Comparison of ENCODE assay signal across 25 cellular contexts in the genomic region with DNA sequence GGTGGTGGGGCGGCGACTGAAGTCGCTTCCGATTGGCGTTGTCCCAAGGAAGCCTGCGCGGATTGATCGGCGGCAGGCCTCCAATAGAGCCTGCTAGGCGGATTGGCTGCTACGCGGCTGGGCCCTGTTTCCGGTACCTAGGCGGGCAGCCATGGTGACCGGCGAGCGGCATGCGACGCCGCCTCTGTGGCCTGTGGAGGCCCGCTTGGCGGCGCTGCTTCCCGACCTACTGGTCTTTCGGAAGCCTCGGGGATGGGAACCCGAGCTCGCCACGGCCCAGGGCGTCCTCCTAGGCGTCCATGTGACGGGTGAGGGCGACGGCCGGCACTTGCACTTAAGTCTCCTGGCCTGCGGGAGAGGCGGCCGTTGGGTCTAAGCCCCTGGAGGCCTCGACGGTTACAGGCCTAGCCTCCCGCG. TPM values are rescaled to one million over a fixed set of nuclear protein-coding genes. Genes with fewer than 3 reads are reported as not detected.
DNase-seq lines count a peak whose midpoint lies in the region; ATAC-seq, FAIRE-seq and TF ChIP-seq lines count a peak whose summit lies in the region.
"Had no signal": no experiment of that assay in that cellular context is flagged by ENCODE, and none has a peak within 500 bp of the region (broad histone marks: within the 10 kb centered on the region; RNA-seq: fewer than 3 reads in every experiment).

No MANE protein-coding gene starts in this region.

- no peaks in the 10 kb centered on the region for H3K9me1 ChIP-seq in K562 (ENCODE audit: control insufficient read depth, insufficient read depth, low read length)

- no peaks in the 10 kb centered on the region for H3K27me3 ChIP-seq in K562 (ENCODE audit: control insufficient read depth in 2 of 2, insufficient read depth in 2 of 2, low read length in 2 of 2)
- no peaks in the 10 kb centered on the region for H3K27me3 ChIP-seq in esophagus squamous epithelium
- no peaks in the 10 kb centered on the region for H3K27me3 ChIP-seq in GM23248 (replicated peaks; ENCODE audit: insufficient read depth)
- H3K27me3 ChIP-seq: body of pancreas, colonic mucosa, gastrocnemius medialis had no signal

- no peak for TF ChIP-seq CTCF in K562 (IDR thresholded peaks at IDR 0.05 in 2 of 3, conservative IDR thresholded peaks at IDR 0.05 in 1 of 3; ENCODE audit: insufficient read depth in 2 of 3, low read depth in 1 of 3, low read length in 3 of 3)
- no peak for TF ChIP-seq CTCF in esophagus squamous epithelium (IDR thresholded peaks at IDR 0.05)

- H3K4me1 ChIP-seq in K562 (replicated peaks in 1 of 2; ENCODE audit: control insufficient read depth in 2 of 2, insufficient read depth in 2 of 2, low read length in 2 of 2): no peaks in the 10 kb centered on the region
- no peaks in the 10 kb centered on the region for H3K4me1 ChIP-seq in esophagus squamous epithelium
- no peaks in the 10 kb centered on the region for H3K4me1 ChIP-seq in GM23248 (ENCODE audit: insufficient read depth)
- H3K4me1 ChIP-seq: body of pancreas, colonic mucosa, prostate gland had no signal

- POLR2A ChIA-PET in K562 (lab: Yijun Ruan, JAX): interaction anchor here (0.6 to 0.7 kb wide), 4 partner anchors 10 to 646 kb away, joined by 3 read pairs; no protein-coding TSS in a partner anchor

- H3K36me3 ChIP-seq in K562 (ENCODE audit: control insufficient read depth, insufficient read depth, low read length) (peaks cover 46% of the 10 kb centered on the region), esophagus squamous epithelium (peaks cover 13 to 66% (median 19%) of the 10 kb centered on the region in 3 donors), GM23248 (ENCODE audit: low read depth) (peaks cover 35% of the 10 kb centered on the region)

- H4K20me1 ChIP-seq in K562 (replicated peaks; ENCODE audit: control insufficient read depth, insufficient read depth, low read length): no peaks in the 10 kb centered on the region
- no peaks in the 10 kb centered on the region for H4K20me1 ChIP-seq in GM23248 (ENCODE audit: insufficient read depth)

- H3K9ac ChIP-seq in K562 (ENCODE audit: insufficient read depth in 1 of 2, low read depth in 2 of 2, low read length in 2 of 2) (no peak overlapping the region), GM23248 (no peak overlapping the region)

- ATAC-seq in K562: no peak
- no peak for ATAC-seq in GM18502 (IDR thresholded peaks at IDR 0.05; ENCODE audit: poor library complexity, unreplicated experiment)
- ATAC-seq: body of pancreas, gastrocnemius medialis had no signal

- peak; percentile 15 for DNase-seq in activated effector memory CD4-positive, alpha-beta T cell treated with Interleukin-2 at 50 U/mL for 16 hours
- DNase-seq in activated effector memory CD4-positive, alpha-beta T cell treated with anti-CD3 and anti-CD28 coated beads, Interleukin-2, amount 50 U/mL, for 16 hours: no peak
- DNase-seq in K562 (ENCODE audit: extremely low read depth in 1 of 4, low spot score in 3 of 4) (no peak), iPS-NIHi11 (ENCODE audit: low spot score) (peak; percentile 7), esophagus squamous epithelium (lab: John Stamatoyannopoulos, UW) (no peak), GM23248 (no peak)
- DNase-seq in stimulated activated naive CD4-positive, alpha-beta T cell treated with Interleukin-2 at 50 U/mL for 16 hours (lab: John Stamatoyannopoulos, UW): peak; percentile 14
- DNase-seq: activated B cell treated with CpG ODN at 0.5 μM for 24 hours, body of pancreas, colonic mucosa, DMS 273 treated with DMSO at 0.1 percent for 48 hours, gastrocnemius medialis, Kasumi-1, mammary epithelial cell, NCI-H1092 treated with DMSO at 0.1 percent for 48 hours, NCI-H2107, NCI-H526 had no signal

- in situ Hi-C loops in K562 (cut with MboI) (no loop called here), GM23248 (cut with MboI) (no loop called here)

- 96% methylated on average over 35 of the region's 42 CpGs for WGBS in K562 (ENCODE audit: insufficient coverage, low coverage, missing lambda C conversion rate)
- WGBS in esophagus squamous epithelium, 2 donors: 87% methylated on average over 5 of the region's 42 CpGs; no CpG with 5 or more reads in 1 of the 2 donors
- 79 to 82% methylated on average over 42 of the region's 42 CpGs for WGBS in GM23248 (ENCODE audit: low coverage in 1 of 2, low lambda C conversion rate in 2 of 2, missing lambda C conversion rate in 2 of 2), 2 experiments

- H2AFZ ChIP-seq in K562 (ENCODE audit: low read depth, low read length) (no peak overlapping the region), GM23248 (no peak overlapping the region)

- intact Hi-C loops in K562 (cut with micrococcal nuclease) (no loop called here), esophagus squamous epithelium (cut with DNase I) (loop anchor here (10.0 kb wide), 1 partner anchor 64 kb away; the partner anchor contains the start of gene TREM2)

- H3K9me3 ChIP-seq in K562 (replicated peaks; ENCODE audit: control insufficient read depth, insufficient read depth, low read depth, low read length): no peaks in the 10 kb centered on the region
- no peaks in the 10 kb centered on the region for H3K9me3 ChIP-seq in esophagus squamous epithelium
- H3K9me3 ChIP-seq in GM23248 (ENCODE audit: low read depth): no peaks in the 10 kb centered on the region
- H3K9me3 ChIP-seq: body of pancreas, colonic mucosa, gastrocnemius medialis, prostate gland had no signal

- H3K4me3 ChIP-seq in K562 (no peak overlapping the region), esophagus squamous epithelium (no peak overlapping the region), GM23248 (no peak overlapping the region)
- H3K4me3 ChIP-seq: body of pancreas, colonic mucosa, gastrocnemius medialis, prostate gland had no signal

- TF ChIP-seq POLR2A in K562 (conservative IDR thresholded peaks at IDR 0.05) (no peak), esophagus squamous epithelium (IDR thresholded peaks at IDR 0.05) (no peak)

- FAIRE-seq in K562 (lab: Jason Lieb, UNC): no peak

- CTCF ChIA-PET in K562 (lab: Yijun Ruan, JAX; ENCODE audit: low intra/inter-chr PET ratio): no interaction called here

- H3K27ac ChIP-seq in K562 (ENCODE audit: extremely low read depth, low read depth, low read length) (no peak overlapping the region), esophagus squamous epithelium (no peak overlapping the region), GM23248 (no peak overlapping the region)
- H3K27ac ChIP-seq: body of pancreas, colonic mucosa, gastrocnemius medialis, prostate gland had no signal

- H3K9me2 ChIP-seq in GM23248 (ENCODE audit: insufficient read depth): no peaks in the 10 kb centered on the region

- BruUV-seq in K562 (replicated peaks; lab: Mats Ljungman, UMichigan): no TSS peak

- H3F3A ChIP-seq in GM23248 (ENCODE audit: insufficient read depth): 0 out of 2 replicates have a peak, but pooled peaks cover 8% of the 10 kb centered on the region

- H3K79me2 ChIP-seq in K562 (ENCODE audit: control insufficient read depth, insufficient read depth, low read length): no peaks in the 10 kb centered on the region
- no peaks in the 10 kb centered on the region for H3K79me2 ChIP-seq in GM23248 (ENCODE audit: insufficient read depth)

- H3K4me2 ChIP-seq in K562 (ENCODE audit: insufficient read depth, low read length): no peak overlapping the region
- H3K4me2 ChIP-seq in GM23248 (ENCODE audit: unreplicated experiment): no peak overlapping the region

- TF ChIP-seq RAD21 in K562 (CRISPR knock-in tag; conservative IDR thresholded peaks at IDR 0.05 in 1 of 2, IDR thresholded peaks at IDR 0.05 in 1 of 2): no peak

- TF ChIP-seq EP300 in K562 (IDR thresholded peaks at IDR 0.05; ENCODE audit: low read length): no peak

RNA-seq across cellular contexts. Expression of gene NFYA, which starts 28.1 kb away (rescaled TPM):
- 14.4 and 20.1 TPM in 2 replicates for total RNA-seq in K562 (2011; cell fraction: chromatin; rRNA removed; ENCODE audit: low replicate concordance)
- 8.7 and 9.7 TPM in 2 replicates for total RNA-seq in K562 (2011; cell fraction: nucleolus; rRNA removed)
- total RNA-seq in K562 (2011; cell fraction: nucleoplasm; rRNA removed): 11.2 and 12.9 TPM in 2 replicates
- 18.6 and 23.8 TPM in 2 replicates for total RNA-seq in K562 (2014; rRNA removed)
- 19.2 and 20.4 TPM in 2 replicates for total RNA-seq in K562 (2014; rRNA removed; fragmentation: Illumina TruSeq; extraction: Trizol)
- total RNA-seq in K562 (2015; rRNA removed; fragmentation: Illumina TruSeq; extraction: Trizol): 24.4 and 26.6 TPM in 2 replicates
- 24.3 and 27.4 TPM in 2 replicates for total RNA-seq in K562 (2021)
- 21.8 and 25.1 TPM in 2 replicates for polyA plus RNA-seq in K562 (2011; rRNA removed)
- polyA plus RNA-seq in K562 (2011; cell fraction: cytosol; rRNA removed): 24.0 and 24.5 TPM in 2 replicates
- polyA plus RNA-seq in K562 (2011; cell fraction: nucleus; rRNA removed): 31.2 and 32.0 TPM in 2 replicates
- 18.8 and 30.1 TPM in 2 replicates for polyA plus RNA-seq in K562 (2012)
- 31.2 and 37.1 TPM in 2 replicates for polyA plus RNA-seq in K562 (2014; fragmentation: Illumina TruSeq; extraction: Trizol)
- polyA plus RNA-seq in K562 (2014; fragmentation: Nextera tagmentation; extraction: Ambion mirVana): 10 to 100 TPM in 1 of 2 experiments, 1 to 10 TPM in 1; 7.3 to 10.1 TPM
- polyA plus RNA-seq in K562 (2014; rRNA removed): 21.9 and 22.7 TPM in 2 replicates
- polyA minus RNA-seq in K562 (2011; rRNA and poly(A)+ RNA removed): 51.8 and 65.3 TPM in 2 replicates
- polyA minus RNA-seq in K562 (2011; cell fraction: cytosol; rRNA and poly(A)+ RNA removed): 24.0 and 33.8 TPM in 2 replicates
- polyA minus RNA-seq in K562 (2011; cell fraction: nucleus; rRNA and poly(A)+ RNA removed): 11.7 and 20.1 TPM in 2 replicates
- total RNA-seq in esophagus squamous epithelium: 10 to 100 TPM in 3 of 4 donors, 1 to 10 TPM in 1; 9.0 to 16.4 (median 14.0) TPM
- 8.8 and 9.5 TPM in 2 replicates for total RNA-seq in GM23248 (2014; rRNA removed; shearing (Covaris generic))
- 9.4 and 9.8 TPM in 2 replicates for polyA plus RNA-seq in GM23248 (2016; fragmentation: Nextera tagmentation; extraction: Ambion mirVana)

RNA-seq across cellular contexts. Expression of gene OARD1, which starts 28.7 kb away (rescaled TPM):
- total RNA-seq in K562 (2011; cell fraction: chromatin; rRNA removed; ENCODE audit: low replicate concordance): 23.6 and 48.3 TPM in 2 replicates
- 21.2 and 21.8 TPM in 2 replicates for total RNA-seq in K562 (2011; cell fraction: nucleolus; rRNA removed)
- total RNA-seq in K562 (2011; cell fraction: nucleoplasm; rRNA removed): 38.5 and 60.6 TPM in 2 replicates
- total RNA-seq in K562 (2014; rRNA removed): 32.7 and 49.3 TPM in 2 replicates
- 61.1 and 63.2 TPM in 2 replicates for total RNA-seq in K562 (2014; rRNA removed; fragmentation: Illumina TruSeq; extraction: Trizol)
- total RNA-seq in K562 (2015; rRNA removed; fragmentation: Illumina TruSeq; extraction: Trizol): 56.2 and 60.8 TPM in 2 replicates
- total RNA-seq in K562 (2021): 43.4 and 47.1 TPM in 2 replicates
- 38.4 and 45.7 TPM in 2 replicates for polyA plus RNA-seq in K562 (2011; rRNA removed)
- 9.3 and 22.8 TPM in 2 replicates for polyA plus RNA-seq in K562 (2011; cell fraction: cytosol; rRNA removed)
- 22.4 and 26.7 TPM in 2 replicates for polyA plus RNA-seq in K562 (2011; cell fraction: nucleus; rRNA removed)
- polyA plus RNA-seq in K562 (2012): 51.9 and 66.7 TPM in 2 replicates
- polyA plus RNA-seq in K562 (2014; fragmentation: Illumina TruSeq; extraction: Trizol): 63.2 and 65.8 TPM in 2 replicates
- polyA plus RNA-seq in K562 (2014; fragmentation: Nextera tagmentation; extraction: Ambion mirVana): 10 to 100 TPM; 79.6 to 88.3 TPM
- 70.3 and 71.6 TPM in 2 replicates for polyA plus RNA-seq in K562 (2014; rRNA removed)
- 35.1 and 49.4 TPM in 2 replicates for polyA minus RNA-seq in K562 (2011; rRNA and poly(A)+ RNA removed)
- 7.8 and 10.4 TPM in 2 replicates for polyA minus RNA-seq in K562 (2011; cell fraction: cytosol; rRNA and poly(A)+ RNA removed)
- 35.0 and 66.5 TPM in 2 replicates for polyA minus RNA-seq in K562 (2011; cell fraction: nucleus; rRNA and poly(A)+ RNA removed)
- total RNA-seq in esophagus squamous epithelium: 10 to 100 TPM in 3 of 4 donors, 1 to 10 TPM in 1; 8.6 to 30.0 (median 16.1) TPM
- 4.5 and 11.6 TPM in 2 replicates for total RNA-seq in GM23248 (2014; rRNA removed; shearing (Covaris generic))
- 18.6 TPM in 2 replicates for polyA plus RNA-seq in GM23248 (2016; fragmentation: Nextera tagmentation; extraction: Ambion mirVana)

RNA-seq across cellular contexts. Expression of gene APOBEC2, which starts 47.9 kb away (rescaled TPM):
- not detected in 2 replicates for total RNA-seq in K562 (2011; cell fraction: chromatin; rRNA removed; ENCODE audit: low replicate concordance)
- total RNA-seq in K562 (2011; cell fraction: nucleolus; rRNA removed): not detected in 2 replicates
- total RNA-seq in K562 (2011; cell fraction: nucleoplasm; rRNA removed): not detected in 2 replicates
- not detected in 2 replicates for total RNA-seq in K562 (2014; rRNA removed)
- not detected in 2 replicates for total RNA-seq in K562 (2014; rRNA removed; fragmentation: Illumina TruSeq; extraction: Trizol)
- total RNA-seq in K562 (2015; rRNA removed; fragmentation: Illumina TruSeq; extraction: Trizol): not detected in 2 replicates
- not detected in 2 replicates for total RNA-seq in K562 (2021)
- not detected in 2 replicates for polyA plus RNA-seq in K562 (2011; rRNA removed)
- not detected in 2 replicates for polyA plus RNA-seq in K562 (2011; cell fraction: cytosol; rRNA removed)
- not detected in 2 replicates for polyA plus RNA-seq in K562 (2011; cell fraction: nucleus; rRNA removed)
- 0.10 and 0.61 TPM in 2 replicates for polyA plus RNA-seq in K562 (2012)
- not detected in 2 replicates for polyA plus RNA-seq in K562 (2014; fragmentation: Illumina TruSeq; extraction: Trizol)
- 1 to 10 TPM in 1 of 2 experiments, under 1 TPM in 1; 0.25 to 1.6 TPM for polyA plus RNA-seq in K562 (2014; fragmentation: Nextera tagmentation; extraction: Ambion mirVana)
- not detected in 2 replicates for polyA plus RNA-seq in K562 (2014; rRNA removed)
- polyA minus RNA-seq in K562 (2011; rRNA and poly(A)+ RNA removed): not detected in 2 replicates
- polyA minus RNA-seq in K562 (2011; cell fraction: cytosol; rRNA and poly(A)+ RNA removed): not detected in 2 replicates
- not detected in 2 replicates for polyA minus RNA-seq in K562 (2011; cell fraction: nucleus; rRNA and poly(A)+ RNA removed)
- total RNA-seq in esophagus squamous epithelium: 1 to 10 TPM in 1 of 4 donors, not detected in 3; 2.2 TPM
- total RNA-seq in GM23248 (2014; rRNA removed; shearing (Covaris generic)): not detected in 2 replicates
- polyA plus RNA-seq in GM23248 (2016; fragmentation: Nextera tagmentation; extraction: Ambion mirVana): not detected in 2 replicates
- total RNA-seq: activated B cell treated with CpG ODN at 0.5 μM for 24 hours; epithelial cell of proximal tubule; HT-29; mammary epithelial cell; naive thymus-derived CD8-positive, alpha-beta T cell; OCI-LY7; SK-MEL-5 had no signal
- polyA plus RNA-seq: mammary epithelial cell had no signal

RNA-seq across cellular contexts. Expression of gene TREML1, which starts 53.3 kb away (rescaled TPM):
- total RNA-seq in K562 (2011; cell fraction: chromatin; rRNA removed; ENCODE audit: low replicate concordance): not detected in 2 replicates
- not detected in 2 replicates for total RNA-seq in K562 (2011; cell fraction: nucleolus; rRNA removed)
- total RNA-seq in K562 (2011; cell fraction: nucleoplasm; rRNA removed): not detected in 2 replicates
- total RNA-seq in K562 (2014; rRNA removed): not detected in 2 replicates
- not detected in 2 replicates for total RNA-seq in K562 (2014; rRNA removed; fragmentation: Illumina TruSeq; extraction: Trizol)
- not detected in 2 replicates for total RNA-seq in K562 (2015; rRNA removed; fragmentation: Illumina TruSeq; extraction: Trizol)
- not detected in 2 replicates for total RNA-seq in K562 (2021)
- polyA plus RNA-seq in K562 (2011; rRNA removed): not detected in 2 replicates
- polyA plus RNA-seq in K562 (2011; cell fraction: cytosol; rRNA removed): not detected in 2 replicates
- polyA plus RNA-seq in K562 (2011; cell fraction: nucleus; rRNA removed): not detected in 2 replicates
- polyA plus RNA-seq in K562 (2012): not detected in 2 replicates
- not detected in 2 replicates for polyA plus RNA-seq in K562 (2014; fragmentation: Illumina TruSeq; extraction: Trizol)
- not detected for polyA plus RNA-seq in K562 (2014; fragmentation: Nextera tagmentation; extraction: Ambion mirVana)
- polyA plus RNA-seq in K562 (2014; rRNA removed): not detected in 2 replicates
- polyA minus RNA-seq in K562 (2011; rRNA and poly(A)+ RNA removed): not detected in 2 replicates
- polyA minus RNA-seq in K562 (2011; cell fraction: cytosol; rRNA and poly(A)+ RNA removed): not detected in 2 replicates
- polyA minus RNA-seq in K562 (2011; cell fraction: nucleus; rRNA and poly(A)+ RNA removed): not detected in 2 replicates
- total RNA-seq in esophagus squamous epithelium: not detected
- total RNA-seq in GM23248 (2014; rRNA removed; shearing (Covaris generic)): not detected in 2 replicates
- not detected in 2 replicates for polyA plus RNA-seq in GM23248 (2016; fragmentation: Nextera tagmentation; extraction: Ambion mirVana)
- total RNA-seq: activated B cell treated with CpG ODN at 0.5 μM for 24 hours; body of pancreas; colonic mucosa; epithelial cell of proximal tubule; gastrocnemius medialis; HT-29; naive thymus-derived CD8-positive, alpha-beta T cell; OCI-LY7; prostate gland; SK-MEL-5 had no signal
- polyA plus RNA-seq: naive thymus-derived CD8-positive, alpha-beta T cell had no signal

RNA-seq across cellular contexts. Expression of gene TSPO2, which starts 58.6 kb away (rescaled TPM):
- total RNA-seq in K562 (2011; cell fraction: chromatin; rRNA removed; ENCODE audit: low replicate concordance): not detected in 2 replicates
- not detected in 2 replicates for total RNA-seq in K562 (2011; cell fraction: nucleolus; rRNA removed)
- total RNA-seq in K562 (2011; cell fraction: nucleoplasm; rRNA removed): not detected in 2 replicates
- total RNA-seq in K562 (2014; rRNA removed) (not detected in 2 replicates), K562 (2014; rRNA removed; fragmentation: Illumina TruSeq; extraction: Trizol) (not detected in 2 replicates), K562 (2015; rRNA removed; fragmentation: Illumina TruSeq; extraction: Trizol) (not detected in 2 replicates), K562 (2021) (not detected in 2 replicates), esophagus squamous epithelium (not detected)
- polyA plus RNA-seq in K562 (2011; rRNA removed) (0.12 TPM in 1 of 2 replicates, not detected in the other), K562 (2014; fragmentation: Illumina TruSeq; extraction: Trizol) (not detected in 2 replicates), K562 (2014; fragmentation: Nextera tagmentation; extraction: Ambion mirVana) (not detected), K562 (2014; rRNA removed) (not detected in 2 replicates), GM23248 (2016; fragmentation: Nextera tagmentation; extraction: Ambion mirVana) (not detected in 2 replicates)
- polyA plus RNA-seq in K562 (2011; cell fraction: cytosol; rRNA removed): not detected in 2 replicates
- polyA plus RNA-seq in K562 (2011; cell fraction: nucleus; rRNA removed): not detected in 2 replicates
- 0.19 TPM in 1 of 2 replicates, not detected in the other for polyA plus RNA-seq in K562 (2012)
- polyA minus RNA-seq in K562 (2011; rRNA and poly(A)+ RNA removed): not detected in 2 replicates
- polyA minus RNA-seq in K562 (2011; cell fraction: cytosol; rRNA and poly(A)+ RNA removed): not detected in 2 replicates
- polyA minus RNA-seq in K562 (2011; cell fraction: nucleus; rRNA and poly(A)+ RNA removed): not detected in 2 replicates
- total RNA-seq in GM23248 (2014; rRNA removed; shearing (Covaris generic)): not detected in 2 replicates
- total RNA-seq: activated B cell treated with CpG ODN at 0.5 μM for 24 hours; body of pancreas; colonic mucosa; epithelial cell of proximal tubule; gastrocnemius medialis; HT-29; mammary epithelial cell; naive thymus-derived CD8-positive, alpha-beta T cell; OCI-LY7; prostate gland; SK-MEL-5 had no signal
- polyA plus RNA-seq: CD14-positive monocyte; mammary epithelial cell; naive thymus-derived CD8-positive, alpha-beta T cell had no signal

Comparison
In these comparisons a context has a peak if more than half of its experiments do, and no peak if none do; other contexts are left out.
1. DNase-seq: peak in activated effector memory CD4-positive, alpha-beta T cell treated with Interleukin-2 at 50 U/mL for 16 hours (single experiment), iPS-NIHi11 (single experiment) and stimulated activated naive CD4-positive, alpha-beta T cell treated with Interleukin-2 at 50 U/mL for 16 hours (single experiment); none in activated effector memory CD4-positive, alpha-beta T cell treated with anti-CD3 and anti-CD28 coated beads, Interleukin-2, amount 50 U/mL, for 16 hours (single experiment), K562 (0 of 4), esophagus squamous epithelium (single experiment) and GM23248 (single experiment).